Comparison of ENCODE assay signal across 1 cellular context in the genomic region with DNA sequence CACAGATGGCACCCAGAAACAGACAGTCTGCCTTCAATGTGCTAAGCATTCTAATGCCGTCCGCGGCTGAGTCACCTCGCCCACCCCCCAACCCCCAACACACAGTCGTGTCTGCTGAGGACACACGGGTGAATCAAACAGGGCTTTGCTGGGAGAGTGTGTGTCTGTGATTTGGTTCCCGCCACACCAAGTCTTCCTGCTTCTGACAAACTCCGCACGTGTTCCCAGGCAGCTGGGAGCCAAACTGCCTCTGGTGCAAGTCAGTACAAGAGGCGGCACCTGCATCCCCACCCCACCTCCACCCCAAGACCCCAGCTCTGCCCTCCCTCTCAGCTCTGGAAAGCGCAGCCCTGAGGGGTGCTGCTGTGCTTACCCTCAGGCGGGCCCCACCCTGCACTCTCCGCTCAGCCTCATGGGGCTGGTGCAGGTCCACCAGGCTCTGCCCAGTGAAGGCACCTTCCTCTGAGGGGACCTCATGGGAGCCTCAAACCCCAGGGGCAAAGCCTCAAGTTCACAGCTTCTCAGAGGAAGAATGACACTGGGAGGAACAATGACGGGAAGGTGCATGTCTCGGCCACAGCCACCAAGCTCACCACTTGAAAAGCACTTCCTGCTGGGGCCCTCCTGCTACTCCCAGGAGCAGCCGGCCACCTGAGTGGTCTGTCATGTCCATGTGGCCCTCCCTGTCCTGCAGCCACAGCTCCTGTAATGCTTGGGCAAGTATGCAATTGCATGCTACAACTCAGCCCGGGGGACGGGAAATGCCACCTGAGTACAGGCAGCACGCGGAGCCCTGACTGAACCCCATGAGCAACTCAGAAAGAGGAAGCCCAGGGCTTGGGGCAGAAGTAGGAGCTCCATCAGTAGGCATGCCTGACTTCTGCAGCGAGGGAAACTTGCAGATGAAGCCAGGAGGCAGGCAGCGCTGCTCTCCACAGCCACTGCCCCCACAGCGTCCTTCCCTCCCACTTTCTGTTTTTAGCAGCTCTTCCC.
TF ChIP-seq lines count a peak whose summit lies in the region.

No MANE protein-coding gene starts in this region.

TF ChIP-seq in K562, 482 proteins besides CTCF, POLR2A, EP300 and RAD21:
- peak in 1 of 2 experiments; percentile 25; a peak in 1 of 4 replicates for TF ChIP-seq KDM1A (IDR thresholded peaks at IDR 0.05)
- peak; percentile 85 for TF ChIP-seq SPI1 (IDR thresholded peaks at IDR 0.05; ENCODE audit: borderline replicate concordance, low read depth, low read length)
- no peak for TF ChIP-seq CREB1 (IDR thresholded peaks at IDR 0.05)
- 0 out of 2 replicates have a peak, but pooled peaks have one; percentile 7 for TF ChIP-seq CREB1 (CRISPR knock-in tag; IDR thresholded peaks at IDR 0.05)
- no peak for TF ChIP-seq POU5F1 (IDR thresholded peaks at IDR 0.05; ENCODE audit: borderline replicate concordance, low read depth, low read length, partially characterized antibody)
- no peak for TF ChIP-seq PBX2 (CRISPR knock-in tag; IDR thresholded peaks at IDR 0.05; ENCODE audit: low read depth)
- TF ChIP-seq PBX2 (tag; conservative IDR thresholded peaks at IDR 0.05; ENCODE audit: low read depth): no peak
